Comparison of ENCODE assay signal across 8 cellular contexts in genomic region chr19:32224371-32225244, GRCh38.
DNase-seq lines count a peak whose midpoint lies in the region; ATAC-seq and TF ChIP-seq lines count a peak whose summit lies in the region.

No MANE protein-coding gene starts in this region.

- no peaks in the 10 kb centered on the region for H3K9me2 ChIP-seq in hepatocyte (replicated peaks; ENCODE audit: insufficient read depth)

- no peaks in the 10 kb centered on the region for H3K36me3 Mint-ChIP-seq in T-cell

- ATAC-seq in T-cell (replicated peaks in 1 of 4) (peak; percentile 57 to 73 (median 72)), gastrocnemius medialis (peak; percentile 73 to 80), GM21515 (IDR thresholded peaks at IDR 0.05; ENCODE audit: unreplicated experiment) (no peak)

- no peak overlapping the region for H3K27ac Mint-ChIP-seq in T-cell

- intact Hi-C loops in adrenal gland (cut with DNase I) (loop anchor here (5.0 to 10.0 kb wide), 5 partner anchors 550 to 1552 kb away; no protein-coding TSS in a partner anchor), gastrocnemius medialis (cut with DNase I; ENCODE audit: low total_unique reads) (loop anchor here (1.0 kb wide), 2 partner anchors 1541 to 1555 kb away; no protein-coding TSS in a partner anchor)

- H3K4me3 Mint-ChIP-seq in T-cell, result peak overlapping the region; percentile 69 to 75 (median 72)

- peak; percentile 76 to 100 (median 94) for TF ChIP-seq CTCF in adrenal gland (IDR thresholded peaks at IDR 0.05)
- peak; percentile 97 for TF ChIP-seq CTCF in hepatocyte (IDR thresholded peaks at IDR 0.05; ENCODE audit: poor library complexity)
- TF ChIP-seq CTCF in gastrocnemius medialis (IDR thresholded peaks at IDR 0.05 in 4 of 5, conservative IDR thresholded peaks at IDR 0.05 in 1 of 5), result peak; percentile 76 to 99 (median 88)

- no peaks in the 10 kb centered on the region for H3K79me2 ChIP-seq in hepatocyte

- DNase-seq in NCI-H510A treated with DMSO at 0.1 percent for 48 hours (lab: John Stamatoyannopoulos, UW) (peak; percentile 26), NCI-H510A (lab: John Stamatoyannopoulos, UW) (no peak), HK-2 (ENCODE audit: unreplicated experiment) (peak; percentile 63), T-cell (peak in 29 of 34 experiments; percentile 7 to 61 (median 34)), adrenal gland (peak; percentile 30 to 67 (median 61)), hepatocyte (ENCODE audit: low spot score) (peak; percentile 77), gastrocnemius medialis (peak in 1 of 2 donors; percentile 12)

- no peaks in the 10 kb centered on the region for H3K36me3 ChIP-seq in adrenal gland (replicated peaks in 1 of 2)
- no peaks in the 10 kb centered on the region for H3K36me3 ChIP-seq in hepatocyte (replicated peaks; ENCODE audit: insufficient read depth, low read depth)
- no peaks in the 10 kb centered on the region for H3K36me3 ChIP-seq in gastrocnemius medialis

- H3K27ac ChIP-seq in adrenal gland (no peak overlapping the region), hepatocyte (no peak overlapping the region), gastrocnemius medialis (no peak overlapping the region)

- no peak overlapping the region for H2AFZ ChIP-seq in hepatocyte

- in situ Hi-C loops in gastrocnemius medialis (cut with MboI; ENCODE audit: low sequenced_read_pairs in 4 of 4), result loop anchor here (5.0 to 25.0 kb wide), 3 partner anchors 1437 to 1562 kb away; no protein-coding TSS in a partner anchor

- no peaks in the 10 kb centered on the region for H4K20me1 ChIP-seq in hepatocyte (ENCODE audit: insufficient read depth, poor library complexity, severe bottlenecking)

- H3K4me1 ChIP-seq in adrenal gland (replicated peaks in 1 of 2) (no peaks in the 10 kb centered on the region), hepatocyte (ENCODE audit: insufficient read depth) (no peaks in the 10 kb centered on the region), gastrocnemius medialis (no peaks in the 10 kb centered on the region)

- peak overlapping the region; percentile 76 for H3K4me2 ChIP-seq in hepatocyte

- H3K9me3 ChIP-seq in adrenal gland (replicated peaks in 1 of 3) (no peaks in the 10 kb centered on the region), hepatocyte (ENCODE audit: low read depth) (no peaks in the 10 kb centered on the region), gastrocnemius medialis (no peaks in the 10 kb centered on the region)

- peaks cover 13 to 17% (median 15%) of the 10 kb centered on the region in 3 donors for H3K4me1 Mint-ChIP-seq in T-cell

- H3K27me3 ChIP-seq in adrenal gland, result peaks cover 18% of the 10 kb centered on the region
- H3K27me3 ChIP-seq in hepatocyte, result peaks cover 34% of the 10 kb centered on the region
- no peaks in the 10 kb centered on the region for H3K27me3 ChIP-seq in gastrocnemius medialis

- H3K27me3 Mint-ChIP-seq in T-cell, result peaks cover 31 to 65% of the 10 kb centered on the region in 2 donors

- 16 to 22% (median 18%) methylated on average over 24 to 51 of the region's 51 CpGs for WGBS in adrenal gland, 4 donors
- WGBS in hepatocyte (ENCODE audit: low lambda C conversion rate, missing lambda C conversion rate), result 11% methylated on average over 51 of the region's 51 CpGs

- POLR2A ChIA-PET in T-cell (lab: Charles Lee), result no interaction called here

- no peak for TF ChIP-seq POLR2A in adrenal gland (IDR thresholded peaks at IDR 0.05)
- no peak for TF ChIP-seq POLR2A in gastrocnemius medialis (IDR thresholded peaks at IDR 0.05)

- H3K9me3 Mint-ChIP-seq in T-cell, result no peaks in the 10 kb centered on the region

- H3K4me3 ChIP-seq in adrenal gland (peak overlapping the region in 1 of 4 donors; percentile 34), hepatocyte (no peak overlapping the region), gastrocnemius medialis (peak overlapping the region in 2 of 4 donors; percentile 29 to 35)

- CTCF ChIA-PET in T-cell (lab: Charles Lee), result interaction anchor here (0.6 to 2.1 kb wide), 19 partner anchors 23 to 1563 kb away, joined by 3 to 13 read pairs (median 4); no protein-coding TSS in a partner anchor
